ENCODE assay signal across 34 cellular contexts in genomic region chr20:42472198-42472597, GRCh38.
"Had no signal": no experiment of that assay in that cellular context is flagged by ENCODE, and none has a peak within 500 bp of the region (broad histone marks: within the 10 kb centered on the region; RNA-seq: fewer than 3 reads in every experiment).

No MANE protein-coding gene starts in this region.

- DNase-seq: activated CD8-positive, alpha-beta memory T cell treated with anti-CD3 and anti-CD28 coated beads, Interleukin-2, amount 50 U/mL, for 48 hours; activated effector memory CD4-positive, alpha-beta T cell treated with anti-CD3 and anti-CD28 coated beads, Interleukin-2, amount 50 U/mL, for 16 hours; activated effector memory CD4-positive, alpha-beta T cell treated with Interleukin-2 at 50 U/mL for 16 hours; activated gamma-delta T cell; activated gamma-delta T cell treated with Interleukin-2 at 50 U/mL for 16 hours; activated naive CD4-positive, alpha-beta T cell; activated naive CD4-positive, alpha-beta T cell treated with anti-CD3 and anti-CD28 coated beads for 36 hours; activated naive CD4-positive, alpha-beta T cell treated with anti-CD3 and anti-CD28 coated beads, Interleukin-2, amount 10 ng/mL, durations not matched to agents 7 days and 5 days; activated naive CD4-positive, alpha-beta T cell treated with anti-CD3 and anti-CD28 coated beads, Interleukin-2, amount 50 U/mL, for 16 hours; activated naive CD4-positive, alpha-beta T cell treated with Interleukin-2 at 50 U/mL for 16 hours; activated naive CD8-positive, alpha-beta T cell treated with anti-CD3 and anti-CD28 coated beads for 36 hours; activated naive CD8-positive, alpha-beta T cell treated with anti-CD3 and anti-CD28 coated beads, Interleukin-2, amount 10 ng/mL, durations not matched to agents 7 days and 5 days; activated naive CD8-positive, alpha-beta T cell treated with anti-CD3 and anti-CD28 coated beads, Interleukin-2, amount 50 U/mL, for 24 hours; activated T-cell treated with anti-CD3 and anti-CD28 coated beads for 4 hours; activated T-cell treated with anti-CD3 and anti-CD28 coated beads, Interleukin-2, amount 50 U/mL, for 1 hour; activated T-cell treated with anti-CD3 and anti-CD28 coated beads, Interleukin-2, amount 50 U/mL, for 24 hours; activated T-cell treated with anti-CD3 and anti-CD28 coated beads, Interleukin-2, amount 50 U/mL, for 4 hours; activated T-cell treated with anti-CD3 and anti-CD28 coated beads, Interleukin-2, amount 50 U/mL, for 48 hours; activated T-cell treated with anti-CD3 and anti-CD28 coated beads, Interleukin-2, amount 50 U/mL, for 72 hours; adrenal gland; amniotic stem cell; amygdala; anterior cingulate cortex; aorta; body of pancreas; brain microvascular endothelial cell; central memory CD4-positive, alpha-beta T cell had no signal

- H3K36me3 ChIP-seq: adrenal gland, ascending aorta, brain microvascular endothelial cell, breast epithelium, cardiac muscle cell had no signal

- H3K27me3 ChIP-seq: adrenal gland, ascending aorta, body of pancreas, brain microvascular endothelial cell, breast epithelium, cardiac muscle cell had no signal

- H3K4me1 ChIP-seq: adrenal gland, ascending aorta, body of pancreas, breast epithelium had no signal

- H3K4me3 ChIP-seq: adrenal gland, ascending aorta, body of pancreas, breast epithelium, cardiac muscle cell had no signal

- H3K9me3 ChIP-seq: adrenal gland, ascending aorta, body of pancreas, breast epithelium had no signal

- H3K27ac ChIP-seq: adrenal gland, ascending aorta, body of pancreas, brain microvascular endothelial cell, breast epithelium, cardiac muscle cell had no signal

- FAIRE-seq: astrocyte, bronchial epithelial cell had no signal

- ATAC-seq: activated naive CD4-positive, alpha-beta T cell treated with anti-CD3 and anti-CD28 coated beads, Interleukin-2, amount 50 U/mL, for 72 hours; activated naive CD8-positive, alpha-beta T cell treated with anti-CD3 and anti-CD28 coated beads, Interleukin-2, amount 50 U/mL, for 24 hours; activated T-cell treated with anti-CD3 and anti-CD28 coated beads, Interleukin-2, amount 50 U/mL, for 4 hours; activated T-cell treated with anti-CD3 and anti-CD28 coated beads, Interleukin-2, amount 50 U/mL, for 72 hours; activated T-helper 17 cell treated with anti-CD3 and anti-CD28 coated beads, Interleukin-2, amount 50 U/mL, for 72 hours; body of pancreas had no signal
